In the genomic region with DNA sequence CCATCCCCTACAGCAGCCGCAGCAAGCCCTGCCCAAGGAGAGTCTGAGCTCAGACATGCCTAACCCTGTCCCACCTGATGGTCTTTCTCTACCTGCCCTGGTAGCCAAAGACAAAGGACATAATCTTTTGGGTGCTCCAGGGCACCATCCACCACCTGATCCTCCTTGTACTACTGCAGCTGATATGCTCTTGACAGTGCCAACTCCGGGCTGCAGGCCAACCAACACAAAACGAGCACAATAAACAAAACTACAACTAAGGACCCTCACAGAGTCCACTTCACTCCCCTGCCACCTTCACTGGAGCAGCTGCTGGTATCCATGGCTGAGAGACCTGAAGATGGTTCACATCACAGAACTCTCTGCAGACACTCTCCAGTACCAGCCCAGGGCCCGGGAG, we compare ENCODE assay signal across 25 cellular contexts.
A peak's percentile ranks its signal among the peaks of the same experiment; 100 is the strongest.
DNase-seq lines count a peak whose midpoint lies in the region; ATAC-seq and TF ChIP-seq lines count a peak whose summit lies in the region.
"Had no signal": no experiment of that assay in that cellular context is flagged by ENCODE, and none has a peak within 500 bp of the region (broad histone marks: within the 10 kb centered on the region; RNA-seq: fewer than 3 reads in every experiment).

No MANE protein-coding gene starts in this region.

- H2AFZ ChIP-seq in trophoblast cell (ENCODE audit: insufficient read depth, low read length, poor library complexity) = no peak overlapping the region

- H3K36me3 ChIP-seq in trophoblast cell (ENCODE audit: control insufficient read depth in 1 of 2, insufficient read depth in 2 of 2, low read length in 2 of 2) = peaks cover 0 to 2% of the 10 kb centered on the region in 2 experiments
- H3K36me3 ChIP-seq: HAP-1, ovary had no signal

- peaks cover 3% of the 10 kb centered on the region for H3K79me2 ChIP-seq in trophoblast cell (ENCODE audit: control insufficient read depth, insufficient read depth, low read length, poor library complexity)

- no peak overlapping the region for H3K9ac ChIP-seq in trophoblast cell (ENCODE audit: low read length)

- H3K23ac ChIP-seq in trophoblast cell (ENCODE audit: low read length) = no peak overlapping the region

- H2BK12ac ChIP-seq in trophoblast cell (ENCODE audit: low read length) = peak overlapping the region; percentile 1

- H2BK120ac ChIP-seq in trophoblast cell (ENCODE audit: insufficient read depth, low read length, poor library complexity) = peak overlapping the region; percentile 22

- H2BK5ac ChIP-seq in trophoblast cell (ENCODE audit: low read depth, low read length, poor library complexity) = peak overlapping the region; percentile 37

- H3K4ac ChIP-seq in trophoblast cell (ENCODE audit: low read depth, low read length) = peak overlapping the region; percentile 41

- H3K4me3 Mint-ChIP-seq in chondrocyte (ENCODE audit: unreplicated experiment) (no peak overlapping the region), glutamatergic neuron (ENCODE audit: unreplicated experiment) (no peak overlapping the region)
- H3K4me3 Mint-ChIP-seq: activated CD8-positive, alpha-beta T cell treated with anti-CD3 and anti-CD28 coated beads for 36 hours; activated naive CD4-positive, alpha-beta T cell treated with anti-CD3 and anti-CD28 coated beads for 36 hours had no signal

- no peak overlapping the region for H4K12ac ChIP-seq in trophoblast cell (ENCODE audit: low read depth, low read length)

- DNase-seq in NCI-H1092 (lab: John Stamatoyannopoulos, UW) = peak; percentile 14
- no peak for DNase-seq in chondrocyte (ENCODE audit: low spot score)
- DNase-seq in trophoblast cell = no peak
- no peak for DNase-seq in glutamatergic neuron
- DNase-seq in stimulated activated naive CD4-positive, alpha-beta T cell (lab: John Stamatoyannopoulos, UW) = no peak
- DNase-seq: activated CD8-positive, alpha-beta memory T cell treated with anti-CD3 and anti-CD28 coated beads, Interleukin-2, amount 50 U/mL, for 48 hours; activated CD8-positive, alpha-beta T cell treated with anti-CD3 and anti-CD28 coated beads for 36 hours; activated naive CD4-positive, alpha-beta T cell treated with anti-CD3 and anti-CD28 coated beads for 36 hours; body of pancreas; DMS79 treated with DMSO at 0.1 percent for 48 hours; GDM1; IMR-90; left ventricle myocardium inferior; MV-4-11; NCI-H1694 treated with DMSO at 0.1 percent for 48 hours; NCI-H526 treated with DMSO at 0.1 percent for 48 hours; ovary; SHP77 treated with DMSO at 0.1 percent for 48 hours; stimulated activated naive CD8-positive, alpha-beta T cell treated with anti-CD3 and anti-CD28 coated beads, Interleukin-15, Interleukin-2, amounts not matched to agents 100 U/mL and 50 U/mL, for 24 hours; T-helper 2 cell had no signal

- H3K4me1 Mint-ChIP-seq in chondrocyte (ENCODE audit: low read depth) = peaks cover 14% of the 10 kb centered on the region
- peaks cover 7% of the 10 kb centered on the region for H3K4me1 Mint-ChIP-seq in glutamatergic neuron (ENCODE audit: low read depth, unreplicated experiment)

- H3K27ac ChIP-seq in C4-2B (peak overlapping the region; percentile 82), trophoblast cell (ENCODE audit: low read depth, low read length) (peak overlapping the region; percentile 92)
- H3K27ac ChIP-seq: body of pancreas, left ventricle myocardium inferior, ovary had no signal

- peak overlapping the region; percentile 44 for H3K18ac ChIP-seq in trophoblast cell (ENCODE audit: low read length)

- no CpG with 5 or more reads among the region's 4 CpGs for WGBS in trophoblast cell (ENCODE audit: extremely low coverage, insufficient coverage, insufficient read length)

- TF ChIP-seq CTCF in C4-2B (conservative IDR thresholded peaks at IDR 0.05) (no peak), chondrocyte (IDR thresholded peaks at IDR 0.05) (no peak), glutamatergic neuron (IDR thresholded peaks at IDR 0.05; ENCODE audit: partially characterized antibody, unreplicated experiment) (no peak)

- H3K27me3 ChIP-seq in trophoblast cell (ENCODE audit: insufficient read depth, low read length) = no peaks in the 10 kb centered on the region
- H3K27me3 ChIP-seq: body of pancreas, ovary had no signal

- H2AK5ac ChIP-seq in trophoblast cell (ENCODE audit: low read length) = peak overlapping the region; percentile 84

- no peak for ATAC-seq in HG02852 (IDR thresholded peaks at IDR 0.05; ENCODE audit: unreplicated experiment)
- ATAC-seq: activated CD8-positive, alpha-beta T cell treated with anti-CD3 and anti-CD28 coated beads for 36 hours; Panc1; stimulated activated naive CD8-positive, alpha-beta T cell treated with anti-CD3 and anti-CD28 coated beads, Interleukin-15, Interleukin-2, amounts not matched to agents 100 U/mL and 50 U/mL, for 24 hours had no signal

- peaks cover 12 to 14% of the 10 kb centered on the region in 2 experiments for H3K4me1 ChIP-seq in trophoblast cell (ENCODE audit: control insufficient read depth in 1 of 2, insufficient read depth in 2 of 2, low read length in 2 of 2)
- H3K4me1 ChIP-seq: body of pancreas, HAP-1 had no signal

- H3K27me3 Mint-ChIP-seq in chondrocyte (ENCODE audit: low read depth) (no peaks in the 10 kb centered on the region), glutamatergic neuron (ENCODE audit: unreplicated experiment) (peaks cover 2% of the 10 kb centered on the region)
- H3K27me3 Mint-ChIP-seq: activated CD8-positive, alpha-beta T cell treated with anti-CD3 and anti-CD28 coated beads for 36 hours had no signal

- peak overlapping the region; percentile 52 for H4K8ac ChIP-seq in trophoblast cell (ENCODE audit: low read depth, low read length)

- H3K4me2 ChIP-seq in trophoblast cell (ENCODE audit: low read length) = peak overlapping the region; percentile 41
- H3K4me2 ChIP-seq: smooth muscle cell had no signal

- no peaks in the 10 kb centered on the region for H3K9me3 ChIP-seq in trophoblast cell (ENCODE audit: insufficient read depth, low read depth, low read length)
- H3K9me3 ChIP-seq: HAP-1, ovary had no signal

- peaks cover 18% of the 10 kb centered on the region for H3K79me1 ChIP-seq in trophoblast cell (ENCODE audit: low read length)

- peak overlapping the region; percentile 76 for H4K91ac ChIP-seq in trophoblast cell (ENCODE audit: low read depth, low read length)

- H3K14ac ChIP-seq in trophoblast cell (ENCODE audit: low read length) = peak overlapping the region; percentile 75

- H3K9me3 Mint-ChIP-seq in chondrocyte (ENCODE audit: low read depth) (peaks cover 49% of the 10 kb centered on the region), glutamatergic neuron (ENCODE audit: unreplicated experiment) (peaks cover 15% of the 10 kb centered on the region)

- H3K4me3 ChIP-seq in trophoblast cell (ENCODE audit: low read depth, low read length) = no peak overlapping the region
- H3K4me3 ChIP-seq: body of pancreas, HAP-1, left ventricle myocardium inferior, ovary, smooth muscle cell had no signal

- H3K27ac Mint-ChIP-seq in chondrocyte (ENCODE audit: unreplicated experiment) (peak overlapping the region; percentile 30), glutamatergic neuron (ENCODE audit: unreplicated experiment) (no peak overlapping the region)
- H3K27ac Mint-ChIP-seq: activated CD8-positive, alpha-beta T cell treated with anti-CD3 and anti-CD28 coated beads for 36 hours; activated naive CD4-positive, alpha-beta T cell treated with anti-CD3 and anti-CD28 coated beads for 36 hours had no signal

- peaks cover 35% of the 10 kb centered on the region for H3K36me3 Mint-ChIP-seq in chondrocyte (ENCODE audit: low read depth)
- peaks cover 31% of the 10 kb centered on the region for H3K36me3 Mint-ChIP-seq in glutamatergic neuron (ENCODE audit: unreplicated experiment)
